32 cellular contexts compared by ENCODE assay signal in genomic region chr7:127186686-127187085, GRCh38.
"Had no signal": no experiment of that assay in that cellular context is flagged by ENCODE, and none has a peak within 500 bp of the region (broad histone marks: within the 10 kb centered on the region; RNA-seq: fewer than 3 reads in every experiment).

No MANE protein-coding gene starts in this region.

- H3K27ac ChIP-seq: ascending aorta, cardiac muscle cell, WERI-Rb-1 had no signal

- ATAC-seq: activated CD4-positive, alpha-beta T cell treated with anti-CD3 and anti-CD28 coated beads for 36 hours; activated CD4-positive, CD25-positive, alpha-beta regulatory T cell treated with anti-CD3 and anti-CD28 coated beads, Interleukin-2, amount 50 U/mL, for 24 hours; activated CD8-positive, alpha-beta memory T cell treated with anti-CD3 and anti-CD28 coated beads, Interleukin-2, amount 10 ng/mL, durations not matched to agents 7 days and 5 days; activated CD8-positive, alpha-beta T cell treated with anti-CD3 and anti-CD28 coated beads, Interleukin-2, amount 10 ng/mL, durations not matched to agents 7 days and 5 days; activated naive CD8-positive, alpha-beta T cell treated with anti-CD3 and anti-CD28 coated beads, Interleukin-2, amount 50 U/mL, for 24 hours had no signal

- H3K36me3 ChIP-seq: ascending aorta, cardiac muscle cell, WERI-Rb-1 had no signal

- DNase-seq: activated CD4-positive, alpha-beta memory T cell treated with anti-CD3 and anti-CD28 coated beads, Interleukin-2, amount 10 ng/mL, durations not matched to agents 7 days and 5 days; activated CD4-positive, alpha-beta T cell treated with anti-CD3 and anti-CD28 coated beads for 1 hour; activated CD4-positive, alpha-beta T cell treated with anti-CD3 and anti-CD28 coated beads for 36 hours; activated CD4-positive, alpha-beta T cell treated with anti-CD3 and anti-CD28 coated beads for 48 hours; activated CD4-positive, alpha-beta T cell treated with anti-CD3 and anti-CD28 coated beads, Interleukin-2, amount 10 ng/mL, durations not matched to agents 7 days and 5 days; activated CD4-positive, alpha-beta T cell treated with anti-CD3 and anti-CD28 coated beads, Interleukin-2, amount 50 U/mL, for 48 hours; activated CD4-positive, CD25-positive, alpha-beta regulatory T cell; activated CD8-positive, alpha-beta memory T cell treated with anti-CD3 and anti-CD28 coated beads for 24 hours; activated CD8-positive, alpha-beta memory T cell treated with anti-CD3 and anti-CD28 coated beads, Interleukin-2, amount 10 ng/mL, durations not matched to agents 7 days and 5 days; activated CD8-positive, alpha-beta memory T cell treated with anti-CD3 and anti-CD28 coated beads, Interleukin-2, amount 50 U/mL, for 48 hours; activated CD8-positive, alpha-beta T cell treated with anti-CD3 and anti-CD28 coated beads, Interleukin-2, amount 10 ng/mL, durations not matched to agents 7 days and 5 days; activated effector memory CD4-positive, alpha-beta T cell treated with Interleukin-2 at 50 U/mL for 16 hours; activated gamma-delta T cell; activated naive CD4-positive, alpha-beta T cell treated with anti-CD3 and anti-CD28 coated beads, Interleukin-2, amount 10 ng/mL, durations not matched to agents 7 days and 5 days; activated naive CD4-positive, alpha-beta T cell treated with Interleukin-2 at 50 U/mL for 16 hours; activated naive CD8-positive, alpha-beta T cell treated with anti-CD3 and anti-CD28 coated beads, Interleukin-2, amount 10 ng/mL, durations not matched to agents 7 days and 5 days; activated naive CD8-positive, alpha-beta T cell treated with anti-CD3 and anti-CD28 coated beads, Interleukin-2, amount 50 U/mL, for 24 hours; activated T-cell treated with anti-CD3 and anti-CD28 coated beads, Interleukin-2, amount 50 U/mL, for 24 hours; activated T-cell treated with anti-CD3 and anti-CD28 coated beads, Interleukin-2, amount 50 U/mL, for 48 hours; amygdala; anterior cingulate cortex; caudate nucleus; cerebellar nuclear complex; T-helper 2 cell; T-helper 9 cell; WERI-Rb-1 had no signal

- H3K4me3 ChIP-seq: ascending aorta, cardiac muscle cell had no signal

- FAIRE-seq: bronchial epithelial cell, colon, TTC549 had no signal

- H3K9me3 ChIP-seq: ascending aorta had no signal

- H3K4me1 ChIP-seq: ascending aorta had no signal

- H3K27me3 ChIP-seq: ascending aorta, cardiac muscle cell had no signal
